27 cellular contexts compared by ENCODE assay signal in the genomic region with DNA sequence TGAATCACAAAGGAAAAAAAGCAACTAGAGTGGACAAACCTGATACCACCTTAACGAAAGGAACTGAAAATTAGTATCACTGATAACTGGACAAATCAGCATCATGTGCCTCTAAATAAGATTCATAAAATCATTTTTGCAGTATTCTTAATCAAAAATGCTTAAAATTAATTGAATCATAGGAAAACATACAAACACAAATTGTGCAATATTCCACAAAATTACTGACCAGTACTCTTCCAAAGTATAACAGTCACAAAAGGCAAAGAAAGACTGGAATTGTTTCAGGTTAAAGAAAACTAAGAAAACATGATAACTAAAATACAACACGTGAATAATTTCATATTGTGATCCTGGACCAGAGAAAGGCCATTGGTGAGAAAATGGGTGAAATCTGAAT.
"Had no signal": no experiment of that assay in that cellular context is flagged by ENCODE, and none has a peak within 500 bp of the region (broad histone marks: within the 10 kb centered on the region; RNA-seq: fewer than 3 reads in every experiment).

No MANE protein-coding gene starts in this region.

- H3K9me3 ChIP-seq: left lung, lower lobe of right lung, ovary, right atrium auricular region, right lobe of liver, stomach, suprapubic skin, thoracic aorta, tibial artery, upper lobe of right lung had no signal

- H3K27ac Mint-ChIP-seq: mesothelial cell of epicardium; progenitor cell of endocrine pancreas; stimulated activated naive B cell treated with anti-CD40 and anti-IgM and Interleukin-4, amounts not matched to agents 10 μg/mL and 1 μg/mL and 100 μg/mL, for 72 hours had no signal

- H3K27me3 ChIP-seq: left lung, ovary, right atrium auricular region, right lobe of liver, stomach, suprapubic skin, tibial artery, upper lobe of right lung had no signal

- H3K4me3 Mint-ChIP-seq: mesothelial cell of epicardium; naive B cell; stimulated activated naive B cell treated with anti-CD40 and anti-IgM and Interleukin-4, amounts not matched to agents 10 μg/mL and 1 μg/mL and 100 μg/mL, for 72 hours had no signal

- H3K36me3 ChIP-seq: lower lobe of right lung, ovary, right atrium auricular region, right lobe of liver, suprapubic skin, thoracic aorta, tibial artery, upper lobe of right lung had no signal

- H3K4me3 ChIP-seq: left lung, lower lobe of right lung, ovary, right atrium auricular region, right lobe of liver, skin epidermis, stomach, suprapubic skin, thoracic aorta, tibial artery, upper lobe of right lung had no signal

- DNase-seq: hippocampal formation; immature natural killer cell; kidney; left colon; left lung; lower lobe of right lung; mesendoderm; naive B cell; natural killer cell; ovary; right lobe of liver; stimulated activated CD4-positive, alpha-beta T cell treated with anti-CD3 and anti-CD28 coated beads, Interleukin-12 subunit alpha, Interleukin-12 subunit beta, amount 100 ng/mL, for 4 hours; stimulated activated CD4-positive, alpha-beta T cell treated with anti-CD3 and anti-CD28 coated beads, Interleukin-15, amount 100 ng/mL, for 24 hours; stimulated activated CD4-positive, alpha-beta T cell treated with anti-CD3 and anti-CD28 coated beads, Interleukin-2, amount 100 ng/mL, for 24 hours; stimulated activated CD4-positive, alpha-beta T cell treated with anti-CD3 and anti-CD28 coated beads, Interleukin-4, amount 100 ng/mL, for 1 hour; stimulated activated naive B cell treated with anti-CD40 and anti-IgM and Interleukin-4, amounts not matched to agents 10 μg/mL and 1 μg/mL and 100 μg/mL, for 72 hours; stimulated activated naive CD8-positive, alpha-beta T cell treated with anti-CD3 and anti-CD28 coated beads, Interleukin-15, Interleukin-2, amounts not matched to agents 100 U/mL and 50 U/mL, for 24 hours; stomach; tibial artery; upper lobe of right lung had no signal

- ATAC-seq: left lung; lower lobe of right lung; natural killer cell; right lobe of liver; stimulated activated naive CD8-positive, alpha-beta T cell treated with anti-CD3 and anti-CD28 coated beads, Interleukin-15, Interleukin-2, amounts not matched to agents 100 U/mL and 50 U/mL, for 24 hours; upper lobe of right lung had no signal

- H3K27ac ChIP-seq: left lung, lower lobe of right lung, ovary, right atrium auricular region, right lobe of liver, skin epidermis, stomach, suprapubic skin, thoracic aorta, tibial artery, upper lobe of right lung had no signal

- H3K4me1 ChIP-seq: right atrium auricular region, right lobe of liver, suprapubic skin, tibial artery, upper lobe of right lung had no signal

- H3K9me3 Mint-ChIP-seq: immature natural killer cell, mesothelial cell of epicardium, naive B cell, natural killer cell had no signal

- FAIRE-seq: kidney, urothelium cell line had no signal

- H3K36me3 Mint-ChIP-seq: immature natural killer cell, mesothelial cell of epicardium, natural killer cell had no signal

- H3K27me3 Mint-ChIP-seq: naive B cell; progenitor cell of endocrine pancreas; stimulated activated naive B cell treated with anti-CD40 and anti-IgM and Interleukin-4, amounts not matched to agents 10 μg/mL and 1 μg/mL and 100 μg/mL, for 72 hours had no signal
